22 cellular contexts compared by ENCODE assay signal in genomic region chr1:28986296-28986910, GRCh38.
DNase-seq lines count a peak whose midpoint lies in the region; ATAC-seq and TF ChIP-seq lines count a peak whose summit lies in the region.
"Had no signal": no experiment of that assay in that cellular context is flagged by ENCODE, and none has a peak within 500 bp of the region (broad histone marks: within the 10 kb centered on the region; RNA-seq: fewer than 3 reads in every experiment).

No MANE protein-coding gene starts in this region.

- no peaks in the 10 kb centered on the region for H3K27me3 Mint-ChIP-seq in activated naive CD8-positive, alpha-beta T cell treated with anti-CD3 and anti-CD28 coated beads, Interleukin-2, amount 50 U/mL, for 24 hours
- H3K27me3 Mint-ChIP-seq in natural killer cell treated with Interleukin-12 subunit alpha and Interleukin-12 subunit beta and Interleukin-15 and Interleukin-18, amount 100 ng/mL, for 72 hours = no peaks in the 10 kb centered on the region
- H3K27me3 Mint-ChIP-seq: T-cell had no signal

- DNase-seq in G401 (ENCODE audit: low spot score) (peak; percentile 20), NB4 (ENCODE audit: low read depth) (peak; percentile 24), NCI-H748 treated with DMSO at 0.1 percent for 48 hours (lab: John Stamatoyannopoulos, UW) (no peak), NCI-H2107 (lab: John Stamatoyannopoulos, UW) (no peak)
- no peak for DNase-seq in activated naive CD8-positive, alpha-beta T cell treated with anti-CD3 and anti-CD28 coated beads, Interleukin-2, amount 50 U/mL, for 24 hours
- DNase-seq in natural killer cell treated with Interleukin-12 subunit alpha and Interleukin-12 subunit beta and Interleukin-15 and Interleukin-18, amount 100 ng/mL, for 72 hours (ENCODE audit: low spot score) = no peak
- DNase-seq in central memory CD4-positive, alpha-beta T cell = no peak
- DNase-seq: activated CD4-positive, CD25-positive, alpha-beta regulatory T cell; DMS79 treated with DMSO at 0.1 percent for 48 hours; hippocampal formation; left ventricle myocardium superior; NCI-H1048; nephron progenitor cell; PC-3; right cardiac atrium; stimulated activated CD4-positive, alpha-beta T cell treated with anti-CD3 and anti-CD28 coated beads, Interleukin-1b, Interleukin-23, amount 100 ng/mL, for 48 hours; stimulated activated CD8-positive, alpha-beta memory T cell treated with anti-CD3 and anti-CD28 coated beads, Interleukin-4, amount 100 ng/mL, for 48 hours; T-cell had no signal

- in situ Hi-C loops in G401 (cut with HindIII; ENCODE audit: low sequenced_read_pairs) = no loop called here

- peaks cover 14% of the 10 kb centered on the region for H3K36me3 Mint-ChIP-seq in activated naive CD8-positive, alpha-beta T cell treated with anti-CD3 and anti-CD28 coated beads, Interleukin-2, amount 50 U/mL, for 24 hours (ENCODE audit: low read depth)
- no peaks in the 10 kb centered on the region for H3K36me3 Mint-ChIP-seq in natural killer cell treated with Interleukin-12 subunit alpha and Interleukin-12 subunit beta and Interleukin-15 and Interleukin-18, amount 100 ng/mL, for 72 hours

- TF ChIP-seq POLR2A in NB4 (IDR thresholded peaks at IDR 0.05; ENCODE audit: extremely low read depth, insufficient read length) = no peak

- ATAC-seq in activated naive CD8-positive, alpha-beta T cell treated with anti-CD3 and anti-CD28 coated beads, Interleukin-2, amount 50 U/mL, for 24 hours = no peak
- ATAC-seq in natural killer cell treated with Interleukin-12 subunit alpha and Interleukin-12 subunit beta and Interleukin-15 and Interleukin-18, amount 100 ng/mL, for 72 hours = no peak
- no peak for ATAC-seq in GM18907 (IDR thresholded peaks at IDR 0.05; ENCODE audit: unreplicated experiment)
- ATAC-seq: T-cell had no signal

- H3K4me3 ChIP-seq in NB4 (ENCODE audit: low read depth, low read length) = no peak overlapping the region
- H3K4me3 ChIP-seq: BLaER1, esophagus muscularis mucosa, tibial nerve had no signal

- H3K4me1 Mint-ChIP-seq in activated naive CD8-positive, alpha-beta T cell treated with anti-CD3 and anti-CD28 coated beads, Interleukin-2, amount 50 U/mL, for 24 hours = peaks cover 28% of the 10 kb centered on the region
- H3K4me1 Mint-ChIP-seq in natural killer cell treated with Interleukin-12 subunit alpha and Interleukin-12 subunit beta and Interleukin-15 and Interleukin-18, amount 100 ng/mL, for 72 hours (ENCODE audit: low read depth in 2 of 2) = peaks cover 22 to 26% of the 10 kb centered on the region in 2 donors

- TF ChIP-seq CTCF in NB4 (IDR thresholded peaks at IDR 0.05; ENCODE audit: low read depth, low read length) = no peak

- no peaks in the 10 kb centered on the region for H3K9me3 Mint-ChIP-seq in activated naive CD8-positive, alpha-beta T cell treated with anti-CD3 and anti-CD28 coated beads, Interleukin-2, amount 50 U/mL, for 24 hours
- H3K9me3 Mint-ChIP-seq in natural killer cell treated with Interleukin-12 subunit alpha and Interleukin-12 subunit beta and Interleukin-15 and Interleukin-18, amount 100 ng/mL, for 72 hours = no peaks in the 10 kb centered on the region
- H3K9me3 Mint-ChIP-seq: T-cell had no signal

- peak overlapping the region; percentile 42 for H3K27ac Mint-ChIP-seq in activated naive CD8-positive, alpha-beta T cell treated with anti-CD3 and anti-CD28 coated beads, Interleukin-2, amount 50 U/mL, for 24 hours
- peak overlapping the region; percentile 4 to 87 for H3K27ac Mint-ChIP-seq in natural killer cell treated with Interleukin-12 subunit alpha and Interleukin-12 subunit beta and Interleukin-15 and Interleukin-18, amount 100 ng/mL, for 72 hours

- no peak overlapping the region for H3K4me3 Mint-ChIP-seq in activated naive CD8-positive, alpha-beta T cell treated with anti-CD3 and anti-CD28 coated beads, Interleukin-2, amount 50 U/mL, for 24 hours
- no peak overlapping the region for H3K4me3 Mint-ChIP-seq in natural killer cell treated with Interleukin-12 subunit alpha and Interleukin-12 subunit beta and Interleukin-15 and Interleukin-18, amount 100 ng/mL, for 72 hours
- H3K4me3 Mint-ChIP-seq: nephron progenitor cell, T-cell had no signal

Comparison
In these comparisons a context has a peak if more than half of its experiments do, and no peak if none do; other contexts are left out.
1. DNase-seq: peak in G401 (single experiment) and NB4 (single experiment); none in activated naive CD8-positive, alpha-beta T cell treated with anti-CD3 and anti-CD28 coated beads, Interleukin-2, amount 50 U/mL, for 24 hours (single experiment), natural killer cell treated with Interleukin-12 subunit alpha and Interleukin-12 subunit beta and Interleukin-15 and Interleukin-18, amount 100 ng/mL, for 72 hours (single experiment), NCI-H748 treated with DMSO at 0.1 percent for 48 hours (single experiment), central memory CD4-positive, alpha-beta T cell (single experiment) and NCI-H2107 (single experiment).